In the genomic region with DNA sequence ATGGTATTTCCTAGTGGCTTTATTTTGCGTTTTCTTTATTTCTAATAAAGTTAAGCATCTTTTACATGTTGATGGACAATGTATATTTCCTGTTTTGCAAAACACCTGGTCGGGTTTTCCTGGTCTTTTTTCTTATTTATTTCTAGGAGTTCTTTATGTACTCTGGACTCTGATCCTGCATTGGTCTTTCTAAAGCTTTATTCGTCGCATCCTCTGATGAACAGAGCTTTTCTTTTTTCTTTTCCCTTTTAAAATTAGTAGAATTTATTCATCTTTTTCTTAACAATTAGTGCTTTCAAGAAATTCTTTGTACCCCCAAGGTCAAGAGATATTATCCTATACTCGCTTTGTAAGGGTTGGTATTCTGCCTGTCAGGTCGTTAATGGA, we compare ENCODE assay signal across 10 cellular contexts. TPM values are rescaled to one million over a fixed set of nuclear protein-coding genes. Genes with fewer than 3 reads are reported as not detected.
A peak's percentile ranks its signal among the peaks of the same experiment; 100 is the strongest.
DNase-seq lines count a peak whose midpoint lies in the region; ATAC-seq and TF ChIP-seq lines count a peak whose summit lies in the region.
"Had no signal": no experiment of that assay in that cellular context is flagged by ENCODE, and none has a peak within 500 bp of the region (broad histone marks: within the 10 kb centered on the region; RNA-seq: fewer than 3 reads in every experiment).

No MANE protein-coding gene starts in this region.

- H3K27me3 Mint-ChIP-seq in activated T-cell treated with anti-CD3 and anti-CD28 coated beads, Interleukin-2, amount 50 U/mL, for 4 hours (ENCODE audit: low read depth), result no peaks in the 10 kb centered on the region
- no peaks in the 10 kb centered on the region for H3K27me3 Mint-ChIP-seq in activated CD8-positive, alpha-beta T cell treated with anti-CD3 and anti-CD28 coated beads for 36 hours
- H3K27me3 Mint-ChIP-seq in immature natural killer cell (ENCODE audit: low read depth in 3 of 3), result peaks cover 0 to 4% (median 2%) of the 10 kb centered on the region in 3 donors
- H3K27me3 Mint-ChIP-seq in stimulated activated naive CD8-positive, alpha-beta T cell treated with anti-CD3 and anti-CD28 coated beads, Interleukin-15, amount 100 ng/mL, for 72 hours, result no peaks in the 10 kb centered on the region

- H3K9me3 Mint-ChIP-seq in activated T-cell treated with anti-CD3 and anti-CD28 coated beads, Interleukin-2, amount 50 U/mL, for 4 hours, result no peaks in the 10 kb centered on the region
- H3K9me3 Mint-ChIP-seq in activated CD8-positive, alpha-beta T cell treated with anti-CD3 and anti-CD28 coated beads for 36 hours, result peaks cover 1% of the 10 kb centered on the region
- no peaks in the 10 kb centered on the region for H3K9me3 Mint-ChIP-seq in immature natural killer cell
- H3K9me3 Mint-ChIP-seq in stimulated activated naive CD8-positive, alpha-beta T cell treated with anti-CD3 and anti-CD28 coated beads, Interleukin-15, amount 100 ng/mL, for 72 hours, result no peaks in the 10 kb centered on the region

- DNase-seq in activated T-cell treated with anti-CD3 and anti-CD28 coated beads, Interleukin-2, amount 50 U/mL, for 4 hours, result no peak
- DNase-seq in activated T-cell treated with anti-CD3 and anti-CD28 coated beads for 4 hours (no peak), immature natural killer cell (no peak), foreskin keratinocyte (no peak), HK-2 (ENCODE audit: unreplicated experiment) (no peak)
- no peak for DNase-seq in activated CD8-positive, alpha-beta T cell treated with anti-CD3 and anti-CD28 coated beads for 36 hours
- DNase-seq in stimulated activated naive CD8-positive, alpha-beta T cell treated with anti-CD3 and anti-CD28 coated beads, Interleukin-15, amount 100 ng/mL, for 72 hours, result no peak
- DNase-seq: heart left ventricle had no signal

- CTCF ChIA-PET in activated CD8-positive, alpha-beta T cell treated with anti-CD3 and anti-CD28 coated beads for 36 hours (lab: Charles Lee), result interaction anchor here (0.7 to 3.2 kb wide), 6 partner anchors 11 to 635 kb away, joined by 3 to 32 read pairs (median 8); no protein-coding TSS in a partner anchor

- H3K4me1 ChIP-seq in foreskin keratinocyte, result peaks cover 7% of the 10 kb centered on the region

- no peak for TF ChIP-seq CTCF in activated CD8-positive, alpha-beta T cell treated with anti-CD3 and anti-CD28 coated beads for 36 hours (IDR thresholded peaks at IDR 0.05)
- TF ChIP-seq CTCF in foreskin keratinocyte (conservative IDR thresholded peaks at IDR 0.05), result no peak

- peaks cover 50% of the 10 kb centered on the region for H3K4me1 Mint-ChIP-seq in activated T-cell treated with anti-CD3 and anti-CD28 coated beads, Interleukin-2, amount 50 U/mL, for 4 hours (ENCODE audit: low read depth)
- H3K4me1 Mint-ChIP-seq in activated CD8-positive, alpha-beta T cell treated with anti-CD3 and anti-CD28 coated beads for 36 hours (ENCODE audit: low read depth), result peaks cover 52% of the 10 kb centered on the region
- peaks cover 21% of the 10 kb centered on the region in 2 donors for H3K4me1 Mint-ChIP-seq in immature natural killer cell
- peaks cover 54% of the 10 kb centered on the region for H3K4me1 Mint-ChIP-seq in stimulated activated naive CD8-positive, alpha-beta T cell treated with anti-CD3 and anti-CD28 coated beads, Interleukin-15, amount 100 ng/mL, for 72 hours

- intact Hi-C loops in activated CD8-positive, alpha-beta T cell treated with anti-CD3 and anti-CD28 coated beads for 36 hours (cut with micrococcal nuclease), result no loop called here

- H3K27ac ChIP-seq in foreskin keratinocyte, result no peak overlapping the region

- no peaks in the 10 kb centered on the region for H3K36me3 Mint-ChIP-seq in activated T-cell treated with anti-CD3 and anti-CD28 coated beads, Interleukin-2, amount 50 U/mL, for 4 hours (ENCODE audit: insufficient read depth)
- H3K36me3 Mint-ChIP-seq in activated CD8-positive, alpha-beta T cell treated with anti-CD3 and anti-CD28 coated beads for 36 hours (ENCODE audit: low read depth), result peaks cover 1% of the 10 kb centered on the region
- no peaks in the 10 kb centered on the region for H3K36me3 Mint-ChIP-seq in immature natural killer cell

- peak overlapping the region; percentile 100 for H3K27ac Mint-ChIP-seq in activated CD8-positive, alpha-beta T cell treated with anti-CD3 and anti-CD28 coated beads for 36 hours
- H3K27ac Mint-ChIP-seq in immature natural killer cell, result peak overlapping the region; percentile 58 to 90 (median 70)
- peak overlapping the region; percentile 95 to 98 for H3K27ac Mint-ChIP-seq in stimulated activated naive CD8-positive, alpha-beta T cell treated with anti-CD3 and anti-CD28 coated beads, Interleukin-15, amount 100 ng/mL, for 72 hours

- ATAC-seq in activated T-cell treated with anti-CD3 and anti-CD28 coated beads, Interleukin-2, amount 50 U/mL, for 4 hours, result no peak
- ATAC-seq in activated CD8-positive, alpha-beta T cell treated with anti-CD3 and anti-CD28 coated beads for 36 hours, result no peak
- no peak for ATAC-seq in stimulated activated naive CD8-positive, alpha-beta T cell treated with anti-CD3 and anti-CD28 coated beads, Interleukin-15, amount 100 ng/mL, for 72 hours
- no peak for ATAC-seq in HG03135 (IDR thresholded peaks at IDR 0.05; ENCODE audit: unreplicated experiment)
- no peak for ATAC-seq in foreskin keratinocyte

- H3K27me3 ChIP-seq in foreskin keratinocyte, result no peaks in the 10 kb centered on the region
- H3K27me3 ChIP-seq: heart left ventricle had no signal

- POLR2A ChIA-PET in activated CD8-positive, alpha-beta T cell treated with anti-CD3 and anti-CD28 coated beads for 36 hours (lab: Charles Lee), result interaction anchor here (1.0 to 3.2 kb wide), 9 partner anchors 9 to 105 kb away, joined by 3 to 14 read pairs (median 7); partner anchors contain the start of gene TFRC

- H3K4me3 Mint-ChIP-seq in activated T-cell treated with anti-CD3 and anti-CD28 coated beads, Interleukin-2, amount 50 U/mL, for 4 hours, result peak overlapping the region; percentile 66
- H3K4me3 Mint-ChIP-seq in activated CD8-positive, alpha-beta T cell treated with anti-CD3 and anti-CD28 coated beads for 36 hours, result peak overlapping the region; percentile 61
- peak overlapping the region in 3 of 5 donors; percentile 62 to 82 (median 75) for H3K4me3 Mint-ChIP-seq in immature natural killer cell
- peak overlapping the region; percentile 79 to 80 for H3K4me3 Mint-ChIP-seq in stimulated activated naive CD8-positive, alpha-beta T cell treated with anti-CD3 and anti-CD28 coated beads, Interleukin-15, amount 100 ng/mL, for 72 hours

RNA-seq across cellular contexts. Expression of gene ZDHHC19, which starts 32.2 kb away (rescaled TPM):
- not detected for total RNA-seq in activated T-cell treated with anti-CD3 and anti-CD28 coated beads, Interleukin-2, amount 50 U/mL, for 4 hours
- total RNA-seq in activated CD8-positive, alpha-beta T cell treated with anti-CD3 and anti-CD28 coated beads for 36 hours, result not detected
- not detected for polyA plus RNA-seq in immature natural killer cell
- not detected in 2 replicates for total RNA-seq in foreskin keratinocyte
- not detected in 2 replicates for polyA plus RNA-seq in foreskin keratinocyte
- total RNA-seq: heart left ventricle, RPMI7951 had no signal

RNA-seq across cellular contexts. Expression of gene SLC51A, which starts 37.3 kb away (rescaled TPM):
- total RNA-seq in activated T-cell treated with anti-CD3 and anti-CD28 coated beads, Interleukin-2, amount 50 U/mL, for 4 hours, result not detected
- total RNA-seq in activated CD8-positive, alpha-beta T cell treated with anti-CD3 and anti-CD28 coated beads for 36 hours, result not detected
- polyA plus RNA-seq in immature natural killer cell (1 to 10 TPM in 1 of 3 donors, under 1 TPM in 1, not detected in 1; 0.62 to 1.6 TPM), foreskin keratinocyte (not detected in 2 replicates)
- total RNA-seq in foreskin keratinocyte, result not detected in 2 replicates
- total RNA-seq: RPMI7951 had no signal
